ENCODE assay signal across 8 cellular contexts in the genomic region with DNA sequence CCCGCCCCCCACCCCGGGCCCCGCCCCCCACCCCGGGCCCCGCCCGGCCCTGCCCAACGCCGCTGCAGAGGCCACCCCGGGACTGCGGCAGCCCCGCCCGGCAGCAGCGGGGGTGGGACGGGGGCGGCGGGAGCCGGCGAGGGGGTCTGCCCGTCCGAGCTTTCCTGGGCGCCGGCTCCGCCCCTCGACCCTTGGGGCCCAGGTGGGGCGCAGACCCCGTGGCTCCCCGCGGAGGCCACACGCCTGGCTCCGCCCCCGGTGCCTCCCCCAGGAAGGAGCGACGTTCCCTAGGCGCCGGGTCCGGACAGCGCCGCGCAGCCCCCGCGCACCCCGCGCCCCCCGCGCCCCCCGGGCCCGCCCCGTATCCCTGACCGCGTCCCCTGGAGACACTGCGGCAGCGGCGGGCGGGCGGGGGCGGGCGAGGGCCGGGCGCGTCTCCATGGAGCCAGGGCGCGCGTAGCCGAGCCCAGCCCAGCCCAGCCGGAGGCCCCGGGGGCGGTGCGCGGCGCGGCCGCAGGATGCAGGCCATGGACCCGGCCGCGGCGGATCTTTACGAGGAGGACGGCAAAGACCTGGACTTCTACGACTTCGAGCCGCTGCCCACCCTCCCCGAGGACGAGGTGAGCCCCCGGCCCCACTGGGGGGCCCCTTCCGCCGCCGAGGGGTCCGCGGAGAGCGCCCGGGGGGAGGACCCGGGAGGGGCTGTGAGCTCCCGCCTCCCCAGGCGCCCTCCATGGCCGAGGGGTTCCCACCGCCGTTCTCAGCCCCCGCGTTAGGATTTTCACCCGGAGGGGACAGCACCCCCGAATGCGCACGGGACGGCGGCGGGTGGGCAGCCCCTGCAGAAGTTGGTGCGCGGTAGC. TPM values are rescaled to one million over a fixed set of nuclear protein-coding genes. Genes with fewer than 3 reads are reported as not detected.
DNase-seq lines count a peak whose midpoint lies in the region; ATAC-seq lines count a peak whose summit lies in the region.

A gene with protein sequence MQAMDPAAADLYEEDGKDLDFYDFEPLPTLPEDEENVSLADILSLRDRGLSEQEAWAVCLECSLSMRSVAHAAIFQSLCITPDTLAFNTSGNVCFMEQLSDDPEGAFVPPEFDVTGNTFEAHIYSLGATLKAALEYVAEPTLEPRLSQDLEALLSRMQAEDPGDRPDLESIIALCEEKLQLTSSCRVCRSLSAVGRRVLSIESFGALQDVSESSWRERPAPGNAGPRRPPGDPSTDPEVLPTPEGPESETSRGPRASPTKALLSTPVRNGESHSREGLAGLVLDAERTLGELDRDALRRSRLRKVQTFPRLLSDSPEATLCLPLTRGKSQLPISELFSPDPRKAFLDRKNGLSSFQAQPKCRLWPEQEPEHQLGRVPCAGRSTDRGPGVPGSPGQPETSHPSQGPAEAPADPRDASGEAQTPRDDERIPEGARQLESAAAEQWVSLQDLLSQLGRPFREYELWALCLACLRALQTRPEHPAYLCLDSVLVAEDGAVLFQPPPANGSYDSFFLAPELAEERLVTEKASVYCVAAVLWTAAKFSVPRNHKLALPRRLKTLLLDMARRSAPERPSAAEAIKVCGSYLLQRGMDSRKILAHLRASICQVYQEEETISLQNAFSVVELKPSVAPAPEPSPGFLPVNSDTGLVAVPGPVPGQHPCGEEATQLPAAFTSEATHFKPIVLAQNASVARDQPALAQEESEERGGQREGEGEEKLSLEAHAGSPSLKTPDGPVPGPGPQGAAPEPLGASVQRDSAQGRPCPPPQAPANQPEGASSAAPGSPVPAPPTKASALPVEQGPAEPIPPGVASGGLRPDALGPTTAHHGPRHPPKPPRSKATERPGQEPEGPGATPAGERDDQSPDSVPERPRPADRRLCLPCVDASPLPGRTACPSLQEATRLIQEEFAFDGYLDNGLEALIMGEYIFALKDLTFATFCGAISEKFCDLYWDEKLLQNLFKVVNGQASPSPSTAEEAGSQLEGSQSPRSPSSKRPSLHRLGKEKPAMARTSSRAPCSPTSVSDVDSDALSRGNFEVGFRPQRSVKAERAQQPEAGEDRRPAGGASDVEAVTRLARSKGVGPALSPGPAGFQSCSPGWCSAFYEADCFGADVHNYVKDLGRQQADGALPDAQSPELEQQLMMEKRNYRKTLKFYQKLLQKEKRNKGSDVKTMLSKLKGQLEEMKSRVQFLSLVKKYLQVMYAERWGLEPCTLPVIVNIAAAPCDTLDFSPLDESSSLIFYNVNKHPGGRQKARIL (N-terminal part only) (plus strand): TSS at position 270 of the 863 bp plus-strand sequence. CDS start 249 bp downstream, at position 519.

- no peaks in the 10 kb centered on the region for H3K4me1 Mint-ChIP-seq in activated naive CD8-positive, alpha-beta T cell treated with anti-CD3 and anti-CD28 coated beads for 36 hours

- H3K36me3 Mint-ChIP-seq in activated naive CD8-positive, alpha-beta T cell treated with anti-CD3 and anti-CD28 coated beads for 36 hours, result no peaks in the 10 kb centered on the region

- DNase-seq in activated effector memory CD4-positive, alpha-beta T cell treated with anti-CD3 and anti-CD28 coated beads, Interleukin-2, amount 50 U/mL, for 16 hours, result peak; percentile 57
- no peak for DNase-seq in activated effector memory CD4-positive, alpha-beta T cell treated with Interleukin-2 at 50 U/mL for 16 hours
- peak; percentile 43 for DNase-seq in activated naive CD8-positive, alpha-beta T cell treated with anti-CD3 and anti-CD28 coated beads for 36 hours
- DNase-seq in hepatic stellate cell (ENCODE audit: low spot score) (peak; percentile 82), skeletal muscle cell (ENCODE audit: low read depth) (no peak), NCI-H446 treated with DMSO at 0.1 percent for 48 hours (lab: John Stamatoyannopoulos, UW) (no peak)
- no peak for DNase-seq in stimulated activated CD4-positive, alpha-beta T cell treated with anti-CD3 and anti-CD28 coated beads, Interleukin-4, amount 100 ng/mL, for 1 hour

- no peak within 1 kb of the TSS for H3K4me3 Mint-ChIP-seq in activated naive CD8-positive, alpha-beta T cell treated with anti-CD3 and anti-CD28 coated beads for 36 hours

- peak within 1 kb of the TSS; percentile 64 for H3K4me3 ChIP-seq in skeletal muscle cell (ENCODE audit: low read depth, low read length)

- H3K9me3 Mint-ChIP-seq in activated naive CD8-positive, alpha-beta T cell treated with anti-CD3 and anti-CD28 coated beads for 36 hours, result no peaks in the 10 kb centered on the region

- no peak within 1 kb of the TSS for H3K27ac Mint-ChIP-seq in activated naive CD8-positive, alpha-beta T cell treated with anti-CD3 and anti-CD28 coated beads for 36 hours

- ATAC-seq in HG03354 (IDR thresholded peaks at IDR 0.05; ENCODE audit: poor library complexity, severe bottlenecking, unreplicated experiment), result no peak

- H3K27me3 Mint-ChIP-seq in activated naive CD8-positive, alpha-beta T cell treated with anti-CD3 and anti-CD28 coated beads for 36 hours, result peaks cover 27% of the 10 kb centered on the region

RNA-seq across cellular contexts. Expression of the gene that starts here (rescaled TPM):
- total RNA-seq in activated naive CD8-positive, alpha-beta T cell treated with anti-CD3 and anti-CD28 coated beads for 36 hours, result not detected

Comparison
In these comparisons a context has a peak if more than half of its experiments do, and no peak if none do; other contexts are left out.
1. DNase-seq: peak in activated effector memory CD4-positive, alpha-beta T cell treated with anti-CD3 and anti-CD28 coated beads, Interleukin-2, amount 50 U/mL, for 16 hours (single experiment) and hepatic stellate cell (single experiment); none in activated effector memory CD4-positive, alpha-beta T cell treated with Interleukin-2 at 50 U/mL for 16 hours (single experiment), skeletal muscle cell (single experiment), NCI-H446 treated with DMSO at 0.1 percent for 48 hours (single experiment) and stimulated activated CD4-positive, alpha-beta T cell treated with anti-CD3 and anti-CD28 coated beads, Interleukin-4, amount 100 ng/mL, for 1 hour (single experiment).
2. Peak in DNase-seq in activated naive CD8-positive, alpha-beta T cell treated with anti-CD3 and anti-CD28 coated beads for 36 hours; RNA of the gene not detected or under 1 TPM.